ENCODE assay signal across 31 cellular contexts in genomic region chr7:15430191-15430590, GRCh38.
"Had no signal": no experiment of that assay in that cellular context is flagged by ENCODE, and none has a peak within 500 bp of the region (broad histone marks: within the 10 kb centered on the region; RNA-seq: fewer than 3 reads in every experiment).

No MANE protein-coding gene starts in this region.

- DNase-seq: activated B cell treated with CpG ODN at 0.5 μM for 24 hours; activated CD4-positive, alpha-beta memory T cell treated with anti-CD3 and anti-CD28 coated beads for 36 hours; activated CD4-positive, alpha-beta T cell treated with anti-CD3 and anti-CD28 coated beads for 4 hours; activated CD4-positive, alpha-beta T cell treated with anti-CD3 and anti-CD28 coated beads, Interleukin-2, amount 10 ng/mL, durations not matched to agents 24 days and 14 days; activated CD4-positive, alpha-beta T cell treated with anti-CD3 and anti-CD28 coated beads, Interleukin-2, amount 50 U/mL, for 1 hour; activated CD4-positive, alpha-beta T cell treated with anti-CD3 and anti-CD28 coated beads, Interleukin-2, amount 50 U/mL, for 4 hours; activated CD4-positive, CD25-positive, alpha-beta regulatory T cell treated with anti-CD3 and anti-CD28 coated beads, Interleukin-2, amount 50 U/mL, for 72 hours; activated CD8-positive, alpha-beta memory T cell treated with anti-CD3 and anti-CD28 coated beads, Interleukin-2, amount 50 U/mL, for 4 hours; activated CD8-positive, alpha-beta T cell treated with anti-CD3 and anti-CD28 coated beads for 36 hours; activated effector memory CD4-positive, alpha-beta T cell treated with anti-CD3 and anti-CD28 coated beads, Interleukin-2, amount 50 U/mL, for 16 hours; activated gamma-delta T cell treated with Interleukin-2 at 50 U/mL for 16 hours; activated naive CD4-positive, alpha-beta T cell; activated naive CD4-positive, alpha-beta T cell treated with anti-CD3 and anti-CD28 coated beads for 36 hours; activated naive CD4-positive, alpha-beta T cell treated with anti-CD3 and anti-CD28 coated beads, Interleukin-2, amount 50 U/mL, for 16 hours; activated naive CD8-positive, alpha-beta T cell treated with anti-CD3 and anti-CD28 coated beads for 36 hours; activated T-cell treated with anti-CD3 and anti-CD28 coated beads for 4 hours; activated T-cell treated with anti-CD3 and anti-CD28 coated beads, Interleukin-2, amount 50 U/mL, for 1 hour; activated T-cell treated with anti-CD3 and anti-CD28 coated beads, Interleukin-2, amount 50 U/mL, for 4 hours; activated T-cell treated with anti-CD3 and anti-CD28 coated beads, Interleukin-2, amount 50 U/mL, for 72 hours; adrenal gland; amniotic stem cell; aorta; body of pancreas; brain microvascular endothelial cell; central memory CD4-positive, alpha-beta T cell; T-helper 2 cell; T-helper 9 cell had no signal

- ATAC-seq: activated CD8-positive, alpha-beta T cell treated with anti-CD3 and anti-CD28 coated beads for 36 hours; activated naive CD4-positive, alpha-beta T cell treated with anti-CD3 and anti-CD28 coated beads, Interleukin-2, amount 50 U/mL, for 72 hours; activated T-cell treated with anti-CD3 and anti-CD28 coated beads, Interleukin-2, amount 50 U/mL, for 4 hours; activated T-cell treated with anti-CD3 and anti-CD28 coated beads, Interleukin-2, amount 50 U/mL, for 72 hours; activated T-helper 17 cell treated with anti-CD3 and anti-CD28 coated beads, Interleukin-2, amount 50 U/mL, for 72 hours; body of pancreas had no signal

- H3K36me3 ChIP-seq: adrenal gland, brain microvascular endothelial cell, breast epithelium had no signal

- H3K4me3 ChIP-seq: adrenal gland, body of pancreas, breast epithelium had no signal

- H3K9me3 ChIP-seq: adrenal gland, body of pancreas, breast epithelium had no signal

- H3K27ac ChIP-seq: adrenal gland, body of pancreas, brain microvascular endothelial cell, breast epithelium, VCaP had no signal

- H3K4me1 ChIP-seq: adrenal gland, body of pancreas, breast epithelium had no signal

- H3K27me3 ChIP-seq: adrenal gland, body of pancreas, brain microvascular endothelial cell, breast epithelium had no signal
